8 cellular contexts compared by ENCODE assay signal in the genomic region with DNA sequence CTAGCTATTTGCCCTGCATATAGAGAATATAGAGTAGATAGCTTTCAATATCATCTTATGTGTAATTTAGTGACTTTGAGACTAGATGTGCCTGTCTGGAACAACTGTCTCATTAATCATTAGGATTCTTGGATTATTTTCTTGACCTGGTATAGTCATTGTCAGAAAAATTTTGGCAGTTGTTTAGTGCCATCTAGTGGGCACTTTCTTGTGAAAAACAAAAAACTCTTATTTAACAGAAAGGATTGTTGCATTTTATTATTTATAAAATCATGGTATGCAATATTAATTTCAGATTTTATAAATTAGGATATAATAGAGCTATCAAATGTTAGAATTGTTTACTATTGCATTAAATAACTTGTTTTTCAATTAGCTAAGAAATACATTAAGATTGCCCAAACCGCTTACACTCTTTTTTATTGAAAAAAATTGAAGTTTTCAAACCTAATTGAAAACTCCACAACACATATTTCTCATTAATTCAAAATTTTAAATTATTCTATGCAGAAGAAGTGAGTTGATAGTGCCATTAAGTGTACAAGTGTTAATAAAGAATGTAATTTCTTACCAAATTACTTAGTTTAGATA.
DNase-seq lines count a peak whose midpoint lies in the region; ATAC-seq and TF ChIP-seq lines count a peak whose summit lies in the region.

No MANE protein-coding gene starts in this region.

- H3K4me3 ChIP-seq in epithelial cell of proximal tubule (ENCODE audit: low read depth, low read length) = no peak overlapping the region

- peaks cover 15% of the 10 kb centered on the region for H3K4me1 Mint-ChIP-seq in progenitor cell of endocrine pancreas (ENCODE audit: low read depth)
- no peaks in the 10 kb centered on the region for H3K4me1 Mint-ChIP-seq in activated T-cell treated with anti-CD3 and anti-CD28 coated beads, Interleukin-2, amount 50 U/mL, for 24 hours (ENCODE audit: low read depth)

- TF ChIP-seq CTCF in AG09319 (IDR thresholded peaks at IDR 0.05; ENCODE audit: low read depth, low read length) (peak; percentile 44), GM13977 (IDR thresholded peaks at IDR 0.05; ENCODE audit: extremely low read depth, insufficient read depth, missing control alignments) (peak; percentile 42), epithelial cell of proximal tubule (conservative IDR thresholded peaks at IDR 0.05; ENCODE audit: low read depth, low read length) (peak; percentile 63), progenitor cell of endocrine pancreas (IDR thresholded peaks at IDR 0.05; ENCODE audit: unreplicated experiment) (peak; percentile 82)

- H3K36me3 Mint-ChIP-seq in progenitor cell of endocrine pancreas (ENCODE audit: insufficient read depth) = peaks cover 3% of the 10 kb centered on the region
- no peaks in the 10 kb centered on the region for H3K36me3 Mint-ChIP-seq in activated T-cell treated with anti-CD3 and anti-CD28 coated beads, Interleukin-2, amount 50 U/mL, for 24 hours (ENCODE audit: low read depth)

- H3K27me3 Mint-ChIP-seq in progenitor cell of endocrine pancreas = no peaks in the 10 kb centered on the region
- peaks cover 8% of the 10 kb centered on the region for H3K27me3 Mint-ChIP-seq in activated T-cell treated with anti-CD3 and anti-CD28 coated beads, Interleukin-2, amount 50 U/mL, for 24 hours

- ATAC-seq in HG03175 (IDR thresholded peaks at IDR 0.05; ENCODE audit: unreplicated experiment) = no peak

- no peak overlapping the region for H3K4me3 Mint-ChIP-seq in progenitor cell of endocrine pancreas (ENCODE audit: low read depth)
- no peak overlapping the region for H3K4me3 Mint-ChIP-seq in activated T-cell treated with anti-CD3 and anti-CD28 coated beads, Interleukin-2, amount 50 U/mL, for 24 hours

- H3K9me3 Mint-ChIP-seq in progenitor cell of endocrine pancreas (ENCODE audit: low read depth) = peaks cover 8% of the 10 kb centered on the region
- H3K9me3 Mint-ChIP-seq in activated T-cell treated with anti-CD3 and anti-CD28 coated beads, Interleukin-2, amount 50 U/mL, for 24 hours = no peaks in the 10 kb centered on the region

- in situ Hi-C loops in GM13977 (cut with MboI; ENCODE audit: low pct_unique_long_range_greater_than_20kb, low sequenced_read_pairs, unreplicated experiment) = no loop called here

- DNase-seq in AG09319 (ENCODE audit: extremely low read depth, low read depth) (no peak), GM13977 (ENCODE audit: low spot score) (peak; percentile 27), NOMO-1 treated with DMSO at 0.1 percent for 48 hours (lab: John Stamatoyannopoulos, UW; ENCODE audit: unreplicated experiment) (peak; percentile 20), epithelial cell of proximal tubule (ENCODE audit: low read depth) (no peak), progenitor cell of endocrine pancreas (ENCODE audit: low spot score, unreplicated experiment) (no peak)
- no peak for DNase-seq in activated T-cell treated with anti-CD3 and anti-CD28 coated beads, Interleukin-2, amount 50 U/mL, for 24 hours
- DNase-seq in stimulated activated CD4-positive, alpha-beta T cell treated with anti-CD3 and anti-CD28 coated beads, Interleukin-2, amount 100 ng/mL, for 48 hours = no peak

- H3K27ac Mint-ChIP-seq in progenitor cell of endocrine pancreas = no peak overlapping the region
- H3K27ac Mint-ChIP-seq in activated T-cell treated with anti-CD3 and anti-CD28 coated beads, Interleukin-2, amount 50 U/mL, for 24 hours = no peak overlapping the region

Comparison
In these comparisons a context has a peak if more than half of its experiments do, and no peak if none do; other contexts are left out.
1. DNase-seq: peak in GM13977 (single experiment) and NOMO-1 treated with DMSO at 0.1 percent for 48 hours (single experiment); none in AG09319 (single experiment), epithelial cell of proximal tubule (single experiment), progenitor cell of endocrine pancreas (single experiment), activated T-cell treated with anti-CD3 and anti-CD28 coated beads, Interleukin-2, amount 50 U/mL, for 24 hours (single experiment) and stimulated activated CD4-positive, alpha-beta T cell treated with anti-CD3 and anti-CD28 coated beads, Interleukin-2, amount 100 ng/mL, for 48 hours (0 of 2).
2. Peak in every context shown above with its lines, with median percentiles within 50 percentile points of each other: CTCF ChIP-seq.